Comparison of ENCODE assay signal across 9 cellular contexts in genomic region chr13:21637296-21637695, GRCh38. TPM values are rescaled to one million over a fixed set of nuclear protein-coding genes. Genes with fewer than 3 reads are reported as not detected.
DNase-seq lines count a peak whose midpoint lies in the region; ATAC-seq and TF ChIP-seq lines count a peak whose summit lies in the region.
"Had no signal": no experiment of that assay in that cellular context is flagged by ENCODE, and none has a peak within 500 bp of the region (broad histone marks: within the 10 kb centered on the region; RNA-seq: fewer than 3 reads in every experiment).

No MANE protein-coding gene starts in this region.

- no peaks in the 10 kb centered on the region for H3K36me3 ChIP-seq in OCI-LY7 (ENCODE audit: insufficient read depth, low read length)

- peaks cover 0 to 6% of the 10 kb centered on the region in 2 donors for H3K27me3 Mint-ChIP-seq in natural killer cell treated with Interleukin-12 subunit alpha and Interleukin-12 subunit beta and Interleukin-15 and Interleukin-18, amount 100 ng/mL, for 72 hours

- peaks cover 0 to 10% of the 10 kb centered on the region in 2 donors for H3K4me1 Mint-ChIP-seq in natural killer cell treated with Interleukin-12 subunit alpha and Interleukin-12 subunit beta and Interleukin-15 and Interleukin-18, amount 100 ng/mL, for 72 hours (ENCODE audit: low read depth in 2 of 2)

- H3K27ac Mint-ChIP-seq in natural killer cell treated with Interleukin-12 subunit alpha and Interleukin-12 subunit beta and Interleukin-15 and Interleukin-18, amount 100 ng/mL, for 72 hours, result no peak overlapping the region

- DNase-seq in NCI-H2081 (lab: John Stamatoyannopoulos, UW) (peak; percentile 11 to 79), NCI-H2081 treated with DMSO at 0.1 percent for 48 hours (lab: John Stamatoyannopoulos, UW) (no peak), NOMO-1 (lab: John Stamatoyannopoulos, UW; ENCODE audit: unreplicated experiment in 2 of 2) (peak; percentile 86 to 87), OCI-LY7 (ENCODE audit: low spot score) (no peak), coronary artery (ENCODE audit: low spot score) (no peak)
- DNase-seq in activated naive CD4-positive, alpha-beta T cell treated with anti-CD3 and anti-CD28 coated beads, Interleukin-2, amount 50 U/mL, for 16 hours, result peak; percentile 14
- DNase-seq in natural killer cell treated with Interleukin-12 subunit alpha and Interleukin-12 subunit beta and Interleukin-15 and Interleukin-18, amount 100 ng/mL, for 72 hours (ENCODE audit: low spot score), result no peak

- H3K79me2 ChIP-seq in OCI-LY7 (ENCODE audit: insufficient read depth, low read depth, low read length), result no peaks in the 10 kb centered on the region

- H3K9me3 ChIP-seq in OCI-LY7 (ENCODE audit: low read length), result 0 out of 2 replicates have a peak, but pooled peaks cover under 1% of the 10 kb centered on the region

- no peaks in the 10 kb centered on the region for H3K4me1 ChIP-seq in OCI-LY7 (ENCODE audit: insufficient read depth, low read length, poor library complexity, severe bottlenecking)

- H2AFZ ChIP-seq in OCI-LY7 (ENCODE audit: low read length), result no peak overlapping the region

- intact Hi-C loops in OCI-LY7 (cut with micrococcal nuclease; ENCODE audit: unreplicated experiment), result loop anchor here (5.0 to 10.0 kb wide), 3 partner anchors 108 to 1160 kb away; no protein-coding TSS in a partner anchor

- CTCF ChIA-PET in OCI-LY7 (lab: Charles Lee; ENCODE audit: unreplicated experiment), result no interaction called here

- POLR2A ChIA-PET in OCI-LY7 (lab: Charles Lee), result interaction anchor here (0.6 kb wide), 1 partner anchor 1129 kb away, joined by 5 read pairs; no protein-coding TSS in a partner anchor

- H3K9me2 ChIP-seq in OCI-LY7 (ENCODE audit: insufficient read depth, low read length), result no peaks in the 10 kb centered on the region

- no peaks in the 10 kb centered on the region; the same call in 1 of the 2 replicates for H4K20me1 ChIP-seq in OCI-LY7 (ENCODE audit: insufficient read depth, low read length)

- H3K4me3 Mint-ChIP-seq in natural killer cell treated with Interleukin-12 subunit alpha and Interleukin-12 subunit beta and Interleukin-15 and Interleukin-18, amount 100 ng/mL, for 72 hours, result peak overlapping the region; percentile 24

- H3K4me2 ChIP-seq in OCI-LY7 (ENCODE audit: low read length), result no peak overlapping the region

- no TSS peak for BruUV-seq in OCI-LY7 (replicated peaks; lab: Mats Ljungman, UMichigan)

- H3K36me3 Mint-ChIP-seq in natural killer cell treated with Interleukin-12 subunit alpha and Interleukin-12 subunit beta and Interleukin-15 and Interleukin-18, amount 100 ng/mL, for 72 hours, result no peaks in the 10 kb centered on the region

- H3K27ac ChIP-seq in OCI-LY7 (ENCODE audit: low read depth, low read length, poor library complexity, severe bottlenecking), result no peak overlapping the region
- no peak overlapping the region for H3K27ac ChIP-seq in coronary artery

- H3K4me3 ChIP-seq in OCI-LY7 (ENCODE audit: low read depth, low read length, poor library complexity, severe bottlenecking), result no peak overlapping the region
- no peak overlapping the region for H3K4me3 ChIP-seq in coronary artery

- no peaks in the 10 kb centered on the region for H3K9me3 Mint-ChIP-seq in natural killer cell treated with Interleukin-12 subunit alpha and Interleukin-12 subunit beta and Interleukin-15 and Interleukin-18, amount 100 ng/mL, for 72 hours

- peak; percentile 32 to 87 for ATAC-seq in natural killer cell treated with Interleukin-12 subunit alpha and Interleukin-12 subunit beta and Interleukin-15 and Interleukin-18, amount 100 ng/mL, for 72 hours
- ATAC-seq in GM18498 (IDR thresholded peaks at IDR 0.05; ENCODE audit: unreplicated experiment), result no peak

- TF ChIP-seq CTCF in OCI-LY7 (conservative IDR thresholded peaks at IDR 0.05; ENCODE audit: low read length) (no peak), coronary artery (IDR thresholded peaks at IDR 0.05) (no peak)

RNA-seq across cellular contexts. Expression of gene MICU2, which starts 33.3 kb away (rescaled TPM):
- 10 to 100 TPM; 30.5 to 35.0 TPM for total RNA-seq in natural killer cell treated with Interleukin-12 subunit alpha and Interleukin-12 subunit beta and Interleukin-15 and Interleukin-18, amount 100 ng/mL, for 72 hours
- total RNA-seq in OCI-LY7 (2014; rRNA removed; shearing (Covaris generic)), result 41.6 and 51.3 TPM in 2 replicates
- total RNA-seq in OCI-LY7 (2022), result 37.5 and 40.8 TPM in 2 replicates

RNA-seq across cellular contexts. Expression of gene FGF9, which starts 33.6 kb away (rescaled TPM):
- total RNA-seq in natural killer cell treated with Interleukin-12 subunit alpha and Interleukin-12 subunit beta and Interleukin-15 and Interleukin-18, amount 100 ng/mL, for 72 hours, result under 1 TPM in 1 of 2 donors, not detected in 1; 0.29 TPM
- total RNA-seq in OCI-LY7 (2014; rRNA removed; shearing (Covaris generic)), result 2.2 and 4.7 TPM in 2 replicates
- 11.4 and 14.4 TPM in 2 replicates for total RNA-seq in OCI-LY7 (2022)
- total RNA-seq: NCI-H460 had no signal

Comparison
In these comparisons a context has a peak if more than half of its experiments do, and no peak if none do; other contexts are left out.
1. DNase-seq: peak in NCI-H2081 (2 of 2), NOMO-1 (2 of 2) and activated naive CD4-positive, alpha-beta T cell treated with anti-CD3 and anti-CD28 coated beads, Interleukin-2, amount 50 U/mL, for 16 hours (single experiment); none in NCI-H2081 treated with DMSO at 0.1 percent for 48 hours (single experiment), natural killer cell treated with Interleukin-12 subunit alpha and Interleukin-12 subunit beta and Interleukin-15 and Interleukin-18, amount 100 ng/mL, for 72 hours (single experiment), OCI-LY7 (single experiment) and coronary artery (single experiment).